ENCODE assay signal across 20 cellular contexts in genomic region chr12:124817076-124818000, GRCh38. TPM values are rescaled to one million over a fixed set of nuclear protein-coding genes. Genes with fewer than 3 reads are reported as not detected.
DNase-seq lines count a peak whose midpoint lies in the region; ATAC-seq, FAIRE-seq and TF ChIP-seq lines count a peak whose summit lies in the region.
"Had no signal": no experiment of that assay in that cellular context is flagged by ENCODE, and none has a peak within 500 bp of the region (broad histone marks: within the 10 kb centered on the region; RNA-seq: fewer than 3 reads in every experiment).

No MANE protein-coding gene starts in this region.

- peaks cover 13% of the 10 kb centered on the region for H4K20me1 ChIP-seq in K562 (replicated peaks; ENCODE audit: control insufficient read depth, insufficient read depth, low read length)

- no peaks in the 10 kb centered on the region for H3K9me3 Mint-ChIP-seq in stimulated activated effector memory CD8-positive, alpha-beta T cell treated with anti-CD3 and anti-CD28 coated beads, Interleukin-12 subunit alpha, Interleukin-12 subunit beta, amount 100 ng/mL, for 72 hours
- H3K9me3 Mint-ChIP-seq: CD8-positive, alpha-beta T cell; HFFc6; IgD-negative memory B cell had no signal

- in situ Hi-C loops in K562 (cut with MboI): no loop called here

- no peak overlapping the region for H3K4me2 ChIP-seq in K562 (ENCODE audit: insufficient read depth, low read length)
- H3K4me2 ChIP-seq: A549, KMS-11 had no signal

- H3K27ac ChIP-seq in HEK293 (ENCODE audit: extremely low read depth, low read depth, low read length): no peak overlapping the region
- H3K27ac ChIP-seq in K562 (ENCODE audit: extremely low read depth, low read depth, low read length): no peak overlapping the region
- peak overlapping the region; percentile 3 to 85 for H3K27ac ChIP-seq in liver (ENCODE audit: low read depth in 1 of 2, low read length in 2 of 2)
- no peak overlapping the region for H3K27ac ChIP-seq in tibial artery
- H3K27ac ChIP-seq: A549, C4-2B, KMS-11 had no signal

- TF ChIP-seq RAD21 in K562 (CRISPR knock-in tag; conservative IDR thresholded peaks at IDR 0.05 in 1 of 2, IDR thresholded peaks at IDR 0.05 in 1 of 2) (no peak), liver (IDR thresholded peaks at IDR 0.05) (no peak)

- H3K27me3 ChIP-seq in K562 (ENCODE audit: control insufficient read depth in 2 of 2, insufficient read depth in 2 of 2, low read length in 2 of 2): no peaks in the 10 kb centered on the region
- H3K27me3 ChIP-seq in liver (ENCODE audit: control insufficient read depth in 4 of 4, insufficient read depth in 4 of 4, low read length in 3 of 4): no peaks in the 10 kb centered on the region
- no peaks in the 10 kb centered on the region for H3K27me3 ChIP-seq in tibial artery
- H3K27me3 ChIP-seq: BE2C had no signal

- BruUV-seq in K562 (replicated peaks; lab: Mats Ljungman, UMichigan): no TSS peak

- FAIRE-seq in K562 (lab: Jason Lieb, UNC): no peak
- FAIRE-seq: A549 had no signal

- intact Hi-C loops in K562 (cut with micrococcal nuclease) (no loop called here), tibial artery (cut with DNase I; ENCODE audit: low total_unique reads) (no loop called here)

- H3K9me1 ChIP-seq in K562 (ENCODE audit: control insufficient read depth, insufficient read depth, low read length): peaks cover 11% of the 10 kb centered on the region

- POLR2A ChIA-PET in HEK293 (lab: Yijun Ruan, JAX): no interaction called here
- POLR2A ChIA-PET in K562 (lab: Yijun Ruan, JAX): no interaction called here

- WGBS in K562 (ENCODE audit: insufficient coverage, low coverage, missing lambda C conversion rate): 95% methylated on average over 25 of the region's 31 CpGs
- WGBS in liver: 97% methylated on average over 31 of the region's 31 CpGs

- peaks cover 44% of the 10 kb centered on the region for H3K79me2 ChIP-seq in K562 (ENCODE audit: control insufficient read depth, insufficient read depth, low read length)

- H2AFZ ChIP-seq in K562 (ENCODE audit: low read depth, low read length): no peak overlapping the region

- no peak overlapping the region for H3K4me3 Mint-ChIP-seq in stimulated activated effector memory CD8-positive, alpha-beta T cell treated with anti-CD3 and anti-CD28 coated beads, Interleukin-12 subunit alpha, Interleukin-12 subunit beta, amount 100 ng/mL, for 72 hours
- H3K4me3 Mint-ChIP-seq: CD8-positive, alpha-beta T cell; HFFc6; IgD-negative memory B cell had no signal

- TF ChIP-seq CTCF in HEK293 (tag by site-specific recombination; IDR thresholded peaks at IDR 0.05): no peak
- TF ChIP-seq CTCF in K562 (IDR thresholded peaks at IDR 0.05 in 2 of 3, conservative IDR thresholded peaks at IDR 0.05 in 1 of 3; ENCODE audit: insufficient read depth in 2 of 3, low read depth in 1 of 3, low read length in 3 of 3): no peak
- no peak for TF ChIP-seq CTCF in liver (IDR thresholded peaks at IDR 0.05; ENCODE audit: low read depth, low read length, missing input control)
- TF ChIP-seq CTCF in tibial artery (IDR thresholded peaks at IDR 0.05): no peak

- DNase-seq in K562 (ENCODE audit: extremely low read depth in 1 of 4, low spot score in 3 of 4) (no peak), tibial artery (no peak), SW 1271 (lab: John Stamatoyannopoulos, UW) (no peak)
- DNase-seq in stimulated activated effector memory CD8-positive, alpha-beta T cell treated with anti-CD3 and anti-CD28 coated beads, Interleukin-12 subunit alpha, Interleukin-12 subunit beta, amount 100 ng/mL, for 72 hours (ENCODE audit: low spot score in 2 of 2): no peak
- DNase-seq: BE2C; CD8-positive, alpha-beta T cell; COR-L47; DND-41; GDM1; GOT3; HFFc6 had no signal

- no peak for TF ChIP-seq POLR2A in K562 (conservative IDR thresholded peaks at IDR 0.05)

- H3K4me1 Mint-ChIP-seq in stimulated activated effector memory CD8-positive, alpha-beta T cell treated with anti-CD3 and anti-CD28 coated beads, Interleukin-12 subunit alpha, Interleukin-12 subunit beta, amount 100 ng/mL, for 72 hours: no peaks in the 10 kb centered on the region
- H3K4me1 Mint-ChIP-seq: IgD-negative memory B cell had no signal

- peak overlapping the region; percentile 40 for H3K27ac Mint-ChIP-seq in stimulated activated effector memory CD8-positive, alpha-beta T cell treated with anti-CD3 and anti-CD28 coated beads, Interleukin-12 subunit alpha, Interleukin-12 subunit beta, amount 100 ng/mL, for 72 hours
- H3K27ac Mint-ChIP-seq: CD8-positive, alpha-beta T cell; HFFc6; IgD-negative memory B cell had no signal

- H3K36me3 Mint-ChIP-seq in stimulated activated effector memory CD8-positive, alpha-beta T cell treated with anti-CD3 and anti-CD28 coated beads, Interleukin-12 subunit alpha, Interleukin-12 subunit beta, amount 100 ng/mL, for 72 hours: no peaks in the 10 kb centered on the region

- ATAC-seq in K562: no peak
- no peak for ATAC-seq in stimulated activated effector memory CD8-positive, alpha-beta T cell treated with anti-CD3 and anti-CD28 coated beads, Interleukin-12 subunit alpha, Interleukin-12 subunit beta, amount 100 ng/mL, for 72 hours
- ATAC-seq in GM21717 (IDR thresholded peaks at IDR 0.05; ENCODE audit: unreplicated experiment): no peak
- no peak for ATAC-seq in HG03095 (IDR thresholded peaks at IDR 0.05; ENCODE audit: unreplicated experiment)
- ATAC-seq: A549; CD8-positive, alpha-beta T cell had no signal

- no peaks in the 10 kb centered on the region for H3K9me3 ChIP-seq in HEK293 (ENCODE audit: control insufficient read depth, insufficient read depth, low read depth, low read length)
- H3K9me3 ChIP-seq in K562 (replicated peaks; ENCODE audit: control insufficient read depth, insufficient read depth, low read depth, low read length): no peaks in the 10 kb centered on the region
- no peaks in the 10 kb centered on the region for H3K9me3 ChIP-seq in liver (ENCODE audit: control insufficient read depth in 4 of 4, low read length in 3 of 4)
- no peaks in the 10 kb centered on the region for H3K9me3 ChIP-seq in tibial artery
- H3K9me3 ChIP-seq: A549, BE2C, HAP-1 had no signal

- H3K9ac ChIP-seq in K562 (ENCODE audit: insufficient read depth in 1 of 2, low read depth in 2 of 2, low read length in 2 of 2) (peak overlapping the region in 1 of 2 experiments; percentile 26; a peak in 1 of 4 replicates), liver (ENCODE audit: low read depth in 1 of 2, low read length in 2 of 2) (no peak overlapping the region)
- H3K9ac ChIP-seq: KMS-11 had no signal

- H3K36me3 ChIP-seq in HEK293 (ENCODE audit: control insufficient read depth in 2 of 2, insufficient read depth in 1 of 2, low read length in 2 of 2) (peaks cover 7 to 33% of the 10 kb centered on the region in 2 experiments; a peak in 2 of 3 replicates), K562 (ENCODE audit: control insufficient read depth, insufficient read depth, low read length) (peaks cover 78% of the 10 kb centered on the region), liver (ENCODE audit: control insufficient read depth in 4 of 4, insufficient read depth in 3 of 4, low read depth in 1 of 4, low read length in 3 of 4) (peaks cover 8 to 27% (median 18%) of the 10 kb centered on the region in 4 donors), tibial artery (peaks cover 4 to 31% (median 18%) of the 10 kb centered on the region in 3 donors)

- H3K4me3 ChIP-seq in HEK293 (ENCODE audit: low read depth, low read length) (no peak overlapping the region), K562 (no peak overlapping the region), liver (ENCODE audit: low read depth in 1 of 3, low read length in 3 of 3) (no peak overlapping the region), tibial artery (no peak overlapping the region)
- H3K4me3 ChIP-seq: A549, HAP-1 had no signal

- H3K4me1 ChIP-seq in HEK293 (ENCODE audit: control insufficient read depth, insufficient read depth, low read length) (no peaks in the 10 kb centered on the region), K562 (replicated peaks in 1 of 2; ENCODE audit: control insufficient read depth in 2 of 2, insufficient read depth in 2 of 2, low read length in 2 of 2) (peaks cover 0 to 11% of the 10 kb centered on the region in 2 experiments; a peak in 1 of 5 replicates), liver (ENCODE audit: control insufficient read depth in 4 of 4, insufficient read depth in 4 of 4, low read length in 3 of 4) (peaks cover 3 to 38% (median 19%) of the 10 kb centered on the region in 4 donors), tibial artery (no peaks in the 10 kb centered on the region)
- H3K4me1 ChIP-seq: BE2C, HAP-1 had no signal

- CTCF ChIA-PET in HEK293 (lab: Yijun Ruan, JAX): interaction anchor here (0.9 kb wide), 1 partner anchor 10 kb away, joined by 3 read pairs; no protein-coding TSS in a partner anchor
- CTCF ChIA-PET in K562 (lab: Yijun Ruan, JAX; ENCODE audit: low intra/inter-chr PET ratio): no interaction called here

- no peak for TF ChIP-seq EP300 in K562 (IDR thresholded peaks at IDR 0.05; ENCODE audit: low read length)

TF ChIP-seq in HEK293, 187 proteins besides CTCF, POLR2A, EP300 and RAD21 (continues in another document):
- TF ChIP-seq ZNF776 (tag by site-specific recombination; IDR thresholded peaks at IDR 0.05; ENCODE audit: borderline replicate concordance): no peak

TF ChIP-seq in K562, 482 proteins besides CTCF, POLR2A, EP300 and RAD21:
- TF ChIP-seq ZNF121 (CRISPR knock-in tag; conservative IDR thresholded peaks at IDR 0.05) (peak; percentile 87), CBX5 (IDR thresholded peaks at IDR 0.05; ENCODE audit: borderline replicate concordance, low read depth) (no peak)

TF ChIP-seq in liver, 16 proteins besides CTCF, POLR2A, EP300 and RAD21 (continues in another document):
- no peak for TF ChIP-seq RXRA (IDR thresholded peaks at IDR 0.05)
- TF ChIP-seq HNF4A (conservative IDR thresholded peaks at IDR 0.05): no peak

RNA-seq across cellular contexts. Expression of gene SCARB1, which starts 46.3 kb away (rescaled TPM):
- total RNA-seq in K562 (2011; cell fraction: chromatin; rRNA removed; ENCODE audit: low replicate concordance): 238 and 543 TPM in 2 replicates
- total RNA-seq in K562 (2011; cell fraction: nucleolus; rRNA removed): 351 and 425 TPM in 2 replicates
- total RNA-seq in K562 (2011; cell fraction: nucleoplasm; rRNA removed): 354 and 357 TPM in 2 replicates
- total RNA-seq in K562 (2014; rRNA removed): 52.8 and 83.0 TPM in 2 replicates
- total RNA-seq in K562 (2014; rRNA removed; fragmentation: Illumina TruSeq; extraction: Trizol): 30.9 and 38.4 TPM in 2 replicates
- total RNA-seq in K562 (2015; rRNA removed; fragmentation: Illumina TruSeq; extraction: Trizol): 36.0 and 38.7 TPM in 2 replicates
- 148 and 157 TPM in 2 replicates for total RNA-seq in K562 (2021)
- 81.9 and 168 TPM in 2 replicates for polyA plus RNA-seq in K562 (2011; rRNA removed)
- 161 and 163 TPM in 2 replicates for polyA plus RNA-seq in K562 (2011; cell fraction: cytosol; rRNA removed)
- 435 and 491 TPM in 2 replicates for polyA plus RNA-seq in K562 (2011; cell fraction: nucleus; rRNA removed)
- polyA plus RNA-seq in K562 (2012): 87.6 and 124 TPM in 2 replicates
- 143 and 152 TPM in 2 replicates for polyA plus RNA-seq in K562 (2014; fragmentation: Illumina TruSeq; extraction: Trizol)
- 1 to 10 TPM in 1 of 2 experiments, under 1 TPM in 1; 0.56 to 4.7 TPM for polyA plus RNA-seq in K562 (2014; fragmentation: Nextera tagmentation; extraction: Ambion mirVana)
- polyA plus RNA-seq in K562 (2014; rRNA removed): 79.2 and 92.6 TPM in 2 replicates
- polyA minus RNA-seq in K562 (2011; rRNA and poly(A)+ RNA removed): 83.0 and 106 TPM in 2 replicates
- 90.2 and 100 TPM in 2 replicates for polyA minus RNA-seq in K562 (2011; cell fraction: cytosol; rRNA and poly(A)+ RNA removed)
- polyA minus RNA-seq in K562 (2011; cell fraction: nucleus; rRNA and poly(A)+ RNA removed): 82.3 and 143 TPM in 2 replicates
- 100 to 1,000 TPM in 1 of 2 donors, 10 to 100 TPM in 1; 85.3 to 169 TPM for total RNA-seq in liver
- polyA plus RNA-seq in liver: 100 to 1,000 TPM; 112 to 289 TPM

Comparison
In these comparisons a context has a peak if more than half of its experiments do, and no peak if none do; other contexts are left out.
1. H3K27ac ChIP-seq: peak in liver (2 of 2); none in HEK293 (single experiment), K562 (single experiment) and tibial artery (0 of 2).
2. Of the 44 proteins assayed by ChIP-seq in both K562 and HEK293: peak only in K562: none; only in HEK293: none; in both: ZNF121; in neither: 43.